ENCODE assay signal across 1 cellular context in the genomic region with DNA sequence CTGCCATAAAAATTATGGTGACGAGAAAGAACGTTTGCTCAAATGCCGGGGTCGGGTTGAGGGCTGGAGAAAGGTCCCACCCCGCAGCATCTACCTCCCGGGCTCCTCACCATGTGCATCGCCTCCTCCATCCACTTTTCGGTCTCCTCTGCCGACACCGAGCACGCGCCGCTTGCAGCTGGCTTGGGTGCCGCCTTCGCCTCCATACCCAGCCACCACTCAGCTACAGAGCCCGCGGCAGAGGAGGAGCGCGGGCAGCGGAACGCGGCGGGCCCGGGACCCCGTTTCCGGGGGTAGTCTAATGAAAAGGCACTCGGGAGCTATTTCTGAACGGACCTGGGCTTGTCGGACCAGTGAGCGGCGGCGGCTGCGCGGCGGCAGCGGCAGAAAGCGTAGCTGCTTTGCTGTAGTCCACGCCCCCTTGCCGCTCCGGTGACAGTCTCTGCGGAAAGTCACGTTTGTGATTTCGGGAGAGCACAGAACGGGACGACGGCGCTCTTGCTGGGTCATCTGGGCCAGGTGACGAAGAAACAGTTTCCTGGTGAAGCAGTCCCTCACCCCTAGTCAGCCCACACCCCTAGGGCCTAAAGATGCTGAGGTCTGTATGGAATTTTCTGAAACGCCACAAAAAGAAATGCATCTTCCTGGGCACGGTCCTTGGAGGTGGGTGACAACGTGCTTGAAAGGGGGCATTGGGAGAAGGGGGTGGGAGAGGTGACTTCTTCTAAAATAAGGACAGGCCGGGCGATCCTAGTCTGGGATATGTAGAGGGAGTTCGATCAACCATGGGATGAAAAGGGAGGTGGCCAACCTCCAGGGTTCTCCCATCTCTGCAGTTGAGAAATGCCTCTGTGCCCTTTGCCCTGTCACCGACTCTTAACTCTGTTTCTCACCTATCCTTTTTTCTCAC.
TF ChIP-seq lines count a peak whose summit lies in the region.

A gene (minus strand): TSS at position 243 of the 910 bp plus-strand sequence. CDS start 37 bp downstream, at position 206.
A gene with protein sequence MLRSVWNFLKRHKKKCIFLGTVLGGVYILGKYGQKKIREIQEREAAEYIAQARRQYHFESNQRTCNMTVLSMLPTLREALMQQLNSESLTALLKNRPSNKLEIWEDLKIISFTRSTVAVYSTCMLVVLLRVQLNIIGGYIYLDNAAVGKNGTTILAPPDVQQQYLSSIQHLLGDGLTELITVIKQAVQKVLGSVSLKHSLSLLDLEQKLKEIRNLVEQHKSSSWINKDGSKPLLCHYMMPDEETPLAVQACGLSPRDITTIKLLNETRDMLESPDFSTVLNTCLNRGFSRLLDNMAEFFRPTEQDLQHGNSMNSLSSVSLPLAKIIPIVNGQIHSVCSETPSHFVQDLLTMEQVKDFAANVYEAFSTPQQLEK (plus strand): TSS at position 353 of the 910 bp plus-strand sequence. CDS start 238 bp downstream, at position 591.

TF ChIP-seq in SK-N-SH, 30 proteins besides CTCF, POLR2A, EP300 and RAD21 (continued from another document):
- TF ChIP-seq, protein P1, sequence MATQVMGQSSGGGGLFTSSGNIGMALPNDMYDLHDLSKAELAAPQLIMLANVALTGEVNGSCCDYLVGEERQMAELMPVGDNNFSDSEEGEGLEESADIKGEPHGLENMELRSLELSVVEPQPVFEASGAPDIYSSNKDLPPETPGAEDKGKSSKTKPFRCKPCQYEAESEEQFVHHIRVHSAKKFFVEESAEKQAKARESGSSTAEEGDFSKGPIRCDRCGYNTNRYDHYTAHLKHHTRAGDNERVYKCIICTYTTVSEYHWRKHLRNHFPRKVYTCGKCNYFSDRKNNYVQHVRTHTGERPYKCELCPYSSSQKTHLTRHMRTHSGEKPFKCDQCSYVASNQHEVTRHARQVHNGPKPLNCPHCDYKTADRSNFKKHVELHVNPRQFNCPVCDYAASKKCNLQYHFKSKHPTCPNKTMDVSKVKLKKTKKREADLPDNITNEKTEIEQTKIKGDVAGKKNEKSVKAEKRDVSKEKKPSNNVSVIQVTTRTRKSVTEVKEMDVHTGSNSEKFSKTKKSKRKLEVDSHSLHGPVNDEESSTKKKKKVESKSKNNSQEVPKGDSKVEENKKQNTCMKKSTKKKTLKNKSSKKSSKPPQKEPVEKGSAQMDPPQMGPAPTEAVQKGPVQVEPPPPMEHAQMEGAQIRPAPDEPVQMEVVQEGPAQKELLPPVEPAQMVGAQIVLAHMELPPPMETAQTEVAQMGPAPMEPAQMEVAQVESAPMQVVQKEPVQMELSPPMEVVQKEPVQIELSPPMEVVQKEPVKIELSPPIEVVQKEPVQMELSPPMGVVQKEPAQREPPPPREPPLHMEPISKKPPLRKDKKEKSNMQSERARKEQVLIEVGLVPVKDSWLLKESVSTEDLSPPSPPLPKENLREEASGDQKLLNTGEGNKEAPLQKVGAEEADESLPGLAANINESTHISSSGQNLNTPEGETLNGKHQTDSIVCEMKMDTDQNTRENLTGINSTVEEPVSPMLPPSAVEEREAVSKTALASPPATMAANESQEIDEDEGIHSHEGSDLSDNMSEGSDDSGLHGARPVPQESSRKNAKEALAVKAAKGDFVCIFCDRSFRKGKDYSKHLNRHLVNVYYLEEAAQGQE (IDR thresholded peaks at IDR 0.05; ENCODE audit: low read depth, low read length), result peak; percentile 66
- peak; percentile 77 for TF ChIP-seq GABPA (IDR thresholded peaks at IDR 0.05; ENCODE audit: low read depth)
- TF ChIP-seq NFIC (IDR thresholded peaks at IDR 0.05; ENCODE audit: borderline replicate concordance), result no peak
- peak; percentile 89 for TF ChIP-seq CHD2 (IDR thresholded peaks at IDR 0.05; ENCODE audit: low read length, partially characterized antibody)
- TF ChIP-seq, protein P2, sequence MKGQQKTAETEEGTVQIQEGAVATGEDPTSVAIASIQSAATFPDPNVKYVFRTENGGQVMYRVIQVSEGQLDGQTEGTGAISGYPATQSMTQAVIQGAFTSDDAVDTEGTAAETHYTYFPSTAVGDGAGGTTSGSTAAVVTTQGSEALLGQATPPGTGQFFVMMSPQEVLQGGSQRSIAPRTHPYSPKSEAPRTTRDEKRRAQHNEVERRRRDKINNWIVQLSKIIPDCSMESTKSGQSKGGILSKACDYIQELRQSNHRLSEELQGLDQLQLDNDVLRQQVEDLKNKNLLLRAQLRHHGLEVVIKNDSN (IDR thresholded peaks at IDR 0.05; ENCODE audit: borderline replicate concordance, low read depth), result 0 out of 2 replicates have a peak, but pooled peaks have one; percentile 34
- peak; percentile 9 for TF ChIP-seq SMC3 (IDR thresholded peaks at IDR 0.05; ENCODE audit: low read depth, low read length)
- no peak for TF ChIP-seq EZH2phosphoT487 (IDR thresholded peaks at IDR 0.05; ENCODE audit: borderline replicate concordance, low read depth)
- TF ChIP-seq, protein P3, sequence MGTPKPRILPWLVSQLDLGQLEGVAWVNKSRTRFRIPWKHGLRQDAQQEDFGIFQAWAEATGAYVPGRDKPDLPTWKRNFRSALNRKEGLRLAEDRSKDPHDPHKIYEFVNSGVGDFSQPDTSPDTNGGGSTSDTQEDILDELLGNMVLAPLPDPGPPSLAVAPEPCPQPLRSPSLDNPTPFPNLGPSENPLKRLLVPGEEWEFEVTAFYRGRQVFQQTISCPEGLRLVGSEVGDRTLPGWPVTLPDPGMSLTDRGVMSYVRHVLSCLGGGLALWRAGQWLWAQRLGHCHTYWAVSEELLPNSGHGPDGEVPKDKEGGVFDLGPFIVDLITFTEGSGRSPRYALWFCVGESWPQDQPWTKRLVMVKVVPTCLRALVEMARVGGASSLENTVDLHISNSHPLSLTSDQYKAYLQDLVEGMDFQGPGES (IDR thresholded peaks at IDR 0.05; ENCODE audit: low read depth, low read length), result peak; percentile 46
- peak; percentile 35; the same call in 1 of the 2 replicates for TF ChIP-seq FOXJ3 (CRISPR knock-in tag; IDR thresholded peaks at IDR 0.05)
- peak; percentile 97; the same call in 1 of the 2 replicates for TF ChIP-seq SIN3A (IDR thresholded peaks at IDR 0.05; ENCODE audit: borderline replicate concordance, low read depth, low read length)
- no peak for TF ChIP-seq FOSL2 (IDR thresholded peaks at IDR 0.05; ENCODE audit: borderline replicate concordance, low read depth)
- TF ChIP-seq, protein P4, sequence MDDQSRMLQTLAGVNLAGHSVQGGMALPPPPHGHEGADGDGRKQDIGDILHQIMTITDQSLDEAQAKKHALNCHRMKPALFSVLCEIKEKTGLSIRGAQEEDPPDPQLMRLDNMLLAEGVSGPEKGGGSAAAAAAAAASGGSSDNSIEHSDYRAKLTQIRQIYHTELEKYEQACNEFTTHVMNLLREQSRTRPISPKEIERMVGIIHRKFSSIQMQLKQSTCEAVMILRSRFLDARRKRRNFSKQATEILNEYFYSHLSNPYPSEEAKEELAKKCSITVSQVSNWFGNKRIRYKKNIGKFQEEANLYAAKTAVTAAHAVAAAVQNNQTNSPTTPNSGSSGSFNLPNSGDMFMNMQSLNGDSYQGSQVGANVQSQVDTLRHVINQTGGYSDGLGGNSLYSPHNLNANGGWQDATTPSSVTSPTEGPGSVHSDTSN (IDR thresholded peaks at IDR 0.05), result peak; percentile 34; the same call in 1 of the 2 replicates
- peak; percentile 98 for TF ChIP-seq MXI1 (IDR thresholded peaks at IDR 0.05; ENCODE audit: low read depth, low read length)
- TF ChIP-seq RCOR1 (IDR thresholded peaks at IDR 0.05; ENCODE audit: low read length), result peak; percentile 52; the same call in 1 of the 2 replicates
- peak; percentile 17; the same call in 1 of the 2 replicates for TF ChIP-seq MEF2A (IDR thresholded peaks at IDR 0.05; ENCODE audit: borderline replicate concordance, low read depth)
- TF ChIP-seq, protein P5, sequence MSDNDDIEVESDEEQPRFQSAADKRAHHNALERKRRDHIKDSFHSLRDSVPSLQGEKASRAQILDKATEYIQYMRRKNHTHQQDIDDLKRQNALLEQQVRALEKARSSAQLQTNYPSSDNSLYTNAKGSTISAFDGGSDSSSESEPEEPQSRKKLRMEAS (IDR thresholded peaks at IDR 0.05; ENCODE audit: low read depth), result peak; percentile 82
- no peak; the same call in 1 of the 2 replicates for TF ChIP-seq TCF12 (IDR thresholded peaks at IDR 0.05)
- TF ChIP-seq POLR2AphosphoS5 (IDR thresholded peaks at IDR 0.05; ENCODE audit: low read depth, low read length), result peak; percentile 43; the same call in 1 of the 2 replicates
